ENCODE assay signal across 8 cellular contexts in the genomic region with DNA sequence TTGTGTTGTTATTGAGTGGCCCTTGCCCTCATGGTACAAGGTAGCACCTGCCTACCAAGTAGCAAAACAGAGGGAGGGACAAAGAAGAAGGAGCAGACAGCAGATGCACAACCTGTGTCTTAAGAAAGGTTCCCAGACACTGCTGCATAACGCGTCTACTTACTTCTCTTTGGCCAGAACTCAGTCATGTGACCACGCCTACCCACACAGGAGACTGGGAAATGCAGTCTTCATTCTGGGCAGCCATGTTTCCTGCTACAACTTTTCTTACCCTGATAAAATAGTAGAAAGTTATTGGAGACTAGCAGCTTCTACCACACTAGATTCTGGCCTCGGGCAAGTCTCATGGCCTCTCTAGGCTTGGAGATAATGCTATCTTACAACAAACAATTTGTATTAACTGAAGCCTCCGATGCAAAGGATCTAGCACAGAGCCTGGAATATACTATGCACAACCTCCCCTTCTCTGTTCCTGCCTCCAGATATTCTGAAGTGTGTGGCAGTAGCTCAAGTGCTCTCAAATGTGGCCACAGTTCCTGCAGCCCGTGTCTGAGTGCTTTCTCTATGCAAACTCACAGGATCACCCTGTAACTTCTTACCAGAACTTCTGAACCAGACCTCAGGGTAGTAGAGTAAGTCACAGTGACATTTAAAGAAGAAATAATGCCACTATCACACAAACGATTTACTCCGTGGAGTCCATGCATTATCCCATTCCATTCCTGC. TPM values are rescaled to one million over a fixed set of nuclear protein-coding genes. Genes with fewer than 3 reads are reported as not detected.
A peak's percentile ranks its signal among the peaks of the same experiment; 100 is the strongest.
DNase-seq lines count a peak whose midpoint lies in the region; ATAC-seq and TF ChIP-seq lines count a peak whose summit lies in the region.

No MANE protein-coding gene starts in this region.

- H3K27me3 ChIP-seq in CD8-positive, alpha-beta memory T cell (ENCODE audit: insufficient read depth, low read length, poor library complexity, severe bottlenecking) = no peaks in the 10 kb centered on the region
- H3K27me3 ChIP-seq in Peyer's patch = no peaks in the 10 kb centered on the region
- H3K27me3 ChIP-seq in left ventricle myocardium inferior (ENCODE audit: low read depth) = no peaks in the 10 kb centered on the region
- no peaks in the 10 kb centered on the region for H3K27me3 ChIP-seq in gastrocnemius medialis

- no peak overlapping the region for H3K27ac ChIP-seq in CD8-positive, alpha-beta memory T cell (ENCODE audit: low read depth, low read length)
- H3K27ac ChIP-seq in Peyer's patch (no peak overlapping the region), left ventricle myocardium inferior (replicated peaks) (no peak overlapping the region), gastrocnemius medialis (peak overlapping the region; percentile 66 to 93 (median 87))

- H3K27me3 Mint-ChIP-seq in CD8-positive, alpha-beta memory T cell = peaks cover 2 to 3% of the 10 kb centered on the region in 2 donors
- peaks cover under 1% of the 10 kb centered on the region; the same call in 1 of the 2 replicates for H3K27me3 Mint-ChIP-seq in HFFc6 (ENCODE audit: insufficient read depth)

- intact Hi-C loops in left ventricle myocardium inferior (cut with micrococcal nuclease) (loop anchor here (5.0 to 10.0 kb wide), 3 partner anchors 36 to 214 kb away; a partner anchor contains a TSS), gastrocnemius medialis (cut with DNase I; ENCODE audit: low total_unique reads) (loop anchor here (10.0 kb wide), 3 partner anchors 354 to 1386 kb away; a partner anchor contains a TSS)

- H3K4me1 ChIP-seq in CD8-positive, alpha-beta memory T cell (ENCODE audit: insufficient read depth, low read length) = peaks cover 54% of the 10 kb centered on the region
- H3K4me1 ChIP-seq in Peyer's patch = peaks cover 0 to 44% (median 5%) of the 10 kb centered on the region in 4 donors
- peaks cover 65% of the 10 kb centered on the region for H3K4me1 ChIP-seq in left ventricle myocardium inferior
- H3K4me1 ChIP-seq in gastrocnemius medialis = peaks cover 65 to 67% of the 10 kb centered on the region in 2 donors

- no peaks in the 10 kb centered on the region for H3K36me3 Mint-ChIP-seq in CD8-positive, alpha-beta memory T cell
- no peaks in the 10 kb centered on the region for H3K36me3 Mint-ChIP-seq in HFFc6 (ENCODE audit: low read depth)

- no peaks in the 10 kb centered on the region for H3K9me3 ChIP-seq in CD8-positive, alpha-beta memory T cell (ENCODE audit: low read length)
- H3K9me3 ChIP-seq in Peyer's patch (no peaks in the 10 kb centered on the region), left ventricle myocardium inferior (replicated peaks) (no peaks in the 10 kb centered on the region), gastrocnemius medialis (no peaks in the 10 kb centered on the region)

- peak overlapping the region; percentile 56 to 96 (median 88) for H3K27ac Mint-ChIP-seq in CD8-positive, alpha-beta memory T cell
- no peak overlapping the region for H3K27ac Mint-ChIP-seq in HFFc6

- H3K4me3 ChIP-seq in CD8-positive, alpha-beta memory T cell (ENCODE audit: low read length) = no peak overlapping the region
- H3K4me3 ChIP-seq in Peyer's patch (no peak overlapping the region), left ventricle myocardium inferior (no peak overlapping the region), gastrocnemius medialis (no peak overlapping the region)

- peaks cover 23 to 44% (median 36%) of the 10 kb centered on the region in 3 donors for H3K4me1 Mint-ChIP-seq in CD8-positive, alpha-beta memory T cell
- peaks cover 19% of the 10 kb centered on the region for H3K4me1 Mint-ChIP-seq in HFFc6 (ENCODE audit: low read depth)

- H3K36me3 ChIP-seq in CD8-positive, alpha-beta memory T cell (ENCODE audit: insufficient read depth, low read length) = no peaks in the 10 kb centered on the region
- H3K36me3 ChIP-seq in Peyer's patch (no peaks in the 10 kb centered on the region), left ventricle myocardium inferior (no peaks in the 10 kb centered on the region), gastrocnemius medialis (no peaks in the 10 kb centered on the region)

- CTCF ChIA-PET in CD8-positive, alpha-beta memory T cell (lab: Charles Lee) = interaction anchor here (1.3 to 30.7 kb wide), 7 partner anchors 16 to 216 kb away, joined by 3 to 775 read pairs (median 126); a partner anchor contains a TSS

- TF ChIP-seq CTCF in HFFc6 (IDR thresholded peaks at IDR 0.05) = no peak
- TF ChIP-seq CTCF in Peyer's patch (IDR thresholded peaks at IDR 0.05) = no peak
- TF ChIP-seq CTCF in left ventricle myocardium inferior (IDR thresholded peaks at IDR 0.05; ENCODE audit: borderline replicate concordance) = no peak
- TF ChIP-seq CTCF in gastrocnemius medialis (IDR thresholded peaks at IDR 0.05 in 4 of 5, conservative IDR thresholded peaks at IDR 0.05 in 1 of 5) = peak in 1 of 5 experiments; percentile 0

- H3K4me3 Mint-ChIP-seq in CD8-positive, alpha-beta memory T cell = peak overlapping the region in 1 of 7 donors; percentile 40
- 0 out of 2 replicates have a peak overlapping the region, but pooled peaks have one; percentile 5 for H3K4me3 Mint-ChIP-seq in HFFc6

- in situ Hi-C loops in gastrocnemius medialis (cut with MboI; ENCODE audit: low sequenced_read_pairs in 4 of 4) = loop anchor here (5.0 to 10.0 kb wide), 4 partner anchors 56 to 216 kb away; no protein-coding TSS in a partner anchor

- TF ChIP-seq POLR2A in Peyer's patch (IDR thresholded peaks at IDR 0.05) (no peak), gastrocnemius medialis (IDR thresholded peaks at IDR 0.05) (no peak)

- DNase-seq in CD8-positive, alpha-beta memory T cell = peak; percentile 52 to 82 (median 67)
- peak; percentile 70 for DNase-seq in HFFc6
- peak in 2 of 3 donors; percentile 88 to 92 for DNase-seq in Peyer's patch
- peak; percentile 87 for DNase-seq in activated effector memory CD4-positive, alpha-beta T cell treated with anti-CD3 and anti-CD28 coated beads, Interleukin-2, amount 50 U/mL, for 16 hours
- peak; percentile 44 for DNase-seq in left ventricle myocardium inferior
- peak; percentile 65 to 70 for DNase-seq in gastrocnemius medialis
- DNase-seq in HuH-7.5 (ENCODE audit: low spot score) = no peak

- no peaks in the 10 kb centered on the region for H3K9me3 Mint-ChIP-seq in CD8-positive, alpha-beta memory T cell
- H3K9me3 Mint-ChIP-seq in HFFc6 = no peaks in the 10 kb centered on the region

- ATAC-seq in gastrocnemius medialis (no peak), HG03442 (IDR thresholded peaks at IDR 0.05; ENCODE audit: unreplicated experiment) (no peak)

- POLR2A ChIA-PET in CD8-positive, alpha-beta memory T cell (lab: Charles Lee) = interaction anchor here (1.0 to 1.9 kb wide), 4 partner anchors 18 to 56 kb away, joined by 3 to 14 read pairs (median 4); no protein-coding TSS in a partner anchor

RNA-seq across cellular contexts. Expression of a gene that starts 34.1 kb away (rescaled TPM):
- 100 to 1,000 TPM in 1 of 2 experiments, 10 to 100 TPM in 1; 97.8 to 102 TPM for total RNA-seq in CD8-positive, alpha-beta memory T cell
- polyA plus RNA-seq in CD8-positive, alpha-beta memory T cell = 138 TPM
- total RNA-seq in HFFc6 (2021; fragmentation: NEBNext Ultra II Directional; extraction: Animal tissue kit (Norgen Biotek cat#: 25700)) = 10 to 100 TPM; 12.7 to 18.5 (median 13.7) TPM
- total RNA-seq in Peyer's patch = 100 to 1,000 TPM in 1 of 4 donors, 10 to 100 TPM in 3; 45.0 to 129 (median 58.8) TPM
- total RNA-seq in left ventricle myocardium inferior = 73.7 TPM
- 100 to 1,000 TPM in 1 of 4 donors, 10 to 100 TPM in 3; 48.0 to 286 (median 74.9) TPM for total RNA-seq in gastrocnemius medialis

RNA-seq across cellular contexts. Expression of a gene that starts 41.7 kb away (rescaled TPM):
- total RNA-seq in CD8-positive, alpha-beta memory T cell = under 1 TPM in 1 of 2 experiments, not detected in 1; 0.07 TPM
- polyA plus RNA-seq in CD8-positive, alpha-beta memory T cell = not detected
- not detected for total RNA-seq in HFFc6 (2021; fragmentation: NEBNext Ultra II Directional; extraction: Animal tissue kit (Norgen Biotek cat#: 25700))
- total RNA-seq in Peyer's patch = 1 to 10 TPM in 1 of 4 donors, under 1 TPM in 1, not detected in 2; 0.67 to 4.1 TPM
- total RNA-seq in left ventricle myocardium inferior = not detected
- total RNA-seq in gastrocnemius medialis = under 1 TPM in 1 of 4 donors, not detected in 3; 0.20 TPM

Comparison
In these comparisons a context has a peak if more than half of its experiments do, and no peak if none do; other contexts are left out.
1. H3K27ac ChIP-seq: peak in gastrocnemius medialis (4 of 4); none in CD8-positive, alpha-beta memory T cell (single experiment), Peyer's patch (0 of 4) and left ventricle myocardium inferior (single experiment).